16 cellular contexts compared by ENCODE assay signal in genomic region chr2:189199797-189200196, GRCh38. TPM values are rescaled to one million over a fixed set of nuclear protein-coding genes. Genes with fewer than 3 reads are reported as not detected.
A peak's percentile ranks its signal among the peaks of the same experiment; 100 is the strongest.
DNase-seq lines count a peak whose midpoint lies in the region; ATAC-seq, FAIRE-seq and TF ChIP-seq lines count a peak whose summit lies in the region.
"Had no signal": no experiment of that assay in that cellular context is flagged by ENCODE, and none has a peak within 500 bp of the region (broad histone marks: within the 10 kb centered on the region; RNA-seq: fewer than 3 reads in every experiment).

No MANE protein-coding gene starts in this region.

- ATAC-seq in Panc1 = no peak
- ATAC-seq: K562 had no signal

- no peak overlapping the region for H3K4me3 ChIP-seq in Panc1 (ENCODE audit: low read depth in 2 of 2, low read length in 2 of 2)
- H3K4me3 ChIP-seq in astrocyte of the spinal cord (ENCODE audit: low read depth, low read length) = no peak overlapping the region
- H3K4me3 ChIP-seq: HAP-1, K562 had no signal

- peaks cover 22% of the 10 kb centered on the region for H3K4me1 Mint-ChIP-seq in nephron progenitor cell
- H3K4me1 Mint-ChIP-seq in activated CD4-positive, alpha-beta memory T cell treated with anti-CD3 and anti-CD28 coated beads, Interleukin-2, amount 10 ng/mL, durations not matched to agents 7 days and 5 days = peaks cover 8% of the 10 kb centered on the region
- H3K4me1 Mint-ChIP-seq: B cell had no signal

- H3K36me3 ChIP-seq in Panc1 (ENCODE audit: control insufficient read depth, insufficient read depth, low read length) = no peaks in the 10 kb centered on the region
- H3K36me3 ChIP-seq: HAP-1 had no signal

- H3K36me3 Mint-ChIP-seq in nephron progenitor cell (ENCODE audit: low read depth) = peaks cover 18% of the 10 kb centered on the region
- no peaks in the 10 kb centered on the region for H3K36me3 Mint-ChIP-seq in activated CD4-positive, alpha-beta memory T cell treated with anti-CD3 and anti-CD28 coated beads, Interleukin-2, amount 10 ng/mL, durations not matched to agents 7 days and 5 days (ENCODE audit: low read depth)

- peak overlapping the region; percentile 39; the same call in 1 of the 2 replicates for H3K27ac ChIP-seq in Panc1 (ENCODE audit: low read length)
- H3K27ac ChIP-seq: HL-60 had no signal

- POLR2A ChIA-PET in Panc1 (lab: Charles Lee) = no interaction called here
- POLR2A ChIA-PET in activated CD4-positive, alpha-beta memory T cell treated with anti-CD3 and anti-CD28 coated beads, Interleukin-2, amount 10 ng/mL, durations not matched to agents 7 days and 5 days (lab: Charles Lee) = no interaction called here

- in situ Hi-C loops in Panc1 (cut with HindIII; ENCODE audit: low pct_unique_long_range_greater_than_20kb, low sequenced_read_pairs) (no loop called here), astrocyte of the spinal cord (cut with HindIII; ENCODE audit: low sequenced_read_pairs) (no loop called here)

- H3K4me1 ChIP-seq in Panc1 (ENCODE audit: control insufficient read depth, insufficient read depth, low read length) = peaks cover 19% of the 10 kb centered on the region
- H3K4me1 ChIP-seq: HAP-1 had no signal

- H3K27me3 ChIP-seq in Panc1 (ENCODE audit: control insufficient read depth, insufficient read depth, low read length) = no peaks in the 10 kb centered on the region

- H3K9me3 Mint-ChIP-seq in nephron progenitor cell = peaks cover 23% of the 10 kb centered on the region
- no peaks in the 10 kb centered on the region for H3K9me3 Mint-ChIP-seq in activated CD4-positive, alpha-beta memory T cell treated with anti-CD3 and anti-CD28 coated beads, Interleukin-2, amount 10 ng/mL, durations not matched to agents 7 days and 5 days
- H3K9me3 Mint-ChIP-seq: CD4-positive, alpha-beta T cell had no signal

- no peaks in the 10 kb centered on the region for H3K9me3 ChIP-seq in Panc1 (ENCODE audit: control insufficient read depth, insufficient read depth, low read depth, low read length)
- H3K9me3 ChIP-seq: HAP-1 had no signal

- intact Hi-C loops in Panc1 (cut with micrococcal nuclease; ENCODE audit: unreplicated experiment) = loop anchor here (10.0 kb wide), 1 partner anchor 85 kb away; no protein-coding TSS in a partner anchor

- TF ChIP-seq CTCF in Panc1 (IDR thresholded peaks at IDR 0.05) = no peak
- TF ChIP-seq CTCF in astrocyte of the spinal cord (IDR thresholded peaks at IDR 0.05; ENCODE audit: low read depth, low read length) = no peak
- no peak for TF ChIP-seq CTCF in nephron progenitor cell (IDR thresholded peaks at IDR 0.05)

- BruUV-seq in Panc1 (replicated peaks; lab: Mats Ljungman, UMichigan) = no TSS peak

- TF ChIP-seq POLR2A in H54 (IDR thresholded peaks at IDR 0.05; ENCODE audit: low read depth, low read length) = no peak
- no peak for TF ChIP-seq POLR2A in GM12891 (IDR thresholded peaks at IDR 0.05; ENCODE audit: low read depth, low read length)

- CTCF ChIA-PET in Panc1 (lab: Charles Lee) = no interaction called here
- CTCF ChIA-PET in activated CD4-positive, alpha-beta memory T cell treated with anti-CD3 and anti-CD28 coated beads, Interleukin-2, amount 10 ng/mL, durations not matched to agents 7 days and 5 days (lab: Charles Lee) = no interaction called here

- H3K27me3 Mint-ChIP-seq in nephron progenitor cell (ENCODE audit: low read depth, poor library complexity) = no peaks in the 10 kb centered on the region
- no peaks in the 10 kb centered on the region for H3K27me3 Mint-ChIP-seq in activated CD4-positive, alpha-beta memory T cell treated with anti-CD3 and anti-CD28 coated beads, Interleukin-2, amount 10 ng/mL, durations not matched to agents 7 days and 5 days
- H3K27me3 Mint-ChIP-seq: B cell; CD4-positive, alpha-beta T cell had no signal

- H3K27ac Mint-ChIP-seq in nephron progenitor cell = peak overlapping the region; percentile 44
- no peak overlapping the region for H3K27ac Mint-ChIP-seq in activated CD4-positive, alpha-beta memory T cell treated with anti-CD3 and anti-CD28 coated beads, Interleukin-2, amount 10 ng/mL, durations not matched to agents 7 days and 5 days
- H3K27ac Mint-ChIP-seq: B cell; CD4-positive, alpha-beta T cell had no signal

- FAIRE-seq in H54 (lab: Jason Lieb, UNC) (peak; percentile 43), GM12891 (lab: Jason Lieb, UNC) (no peak)
- FAIRE-seq: K562 had no signal

- no peak overlapping the region for H3K4me3 Mint-ChIP-seq in nephron progenitor cell
- H3K4me3 Mint-ChIP-seq in activated CD4-positive, alpha-beta memory T cell treated with anti-CD3 and anti-CD28 coated beads, Interleukin-2, amount 10 ng/mL, durations not matched to agents 7 days and 5 days = no peak overlapping the region
- H3K4me3 Mint-ChIP-seq: B cell; CD4-positive, alpha-beta T cell had no signal

- DNase-seq in H54 (ENCODE audit: insufficient read length, low spot score) (no peak), Panc1 (ENCODE audit: low read depth, low spot score) (no peak), astrocyte of the spinal cord (ENCODE audit: low read depth, low spot score) (peak; percentile 50), nephron progenitor cell (no peak), NCI-H82 (lab: John Stamatoyannopoulos, UW) (no peak), GM12891 (ENCODE audit: insufficient read length, low spot score) (no peak), NCI-H1436 (lab: John Stamatoyannopoulos, UW) (no peak)
- DNase-seq in activated CD4-positive, alpha-beta memory T cell treated with anti-CD3 and anti-CD28 coated beads, Interleukin-2, amount 10 ng/mL, durations not matched to agents 7 days and 5 days = no peak
- DNase-seq: C1 segment of cervical spinal cord; CD4-positive, alpha-beta T cell; DMS79 treated with DMSO at 0.1 percent for 48 hours; EL had no signal

TF ChIP-seq in GM12891, 5 proteins besides CTCF, POLR2A, EP300 and RAD21:
- TF ChIP-seq POLR2AphosphoS5 (IDR thresholded peaks at IDR 0.05; ENCODE audit: low read depth, low read length) (no peak), TAF1 (IDR thresholded peaks at IDR 0.05; ENCODE audit: low read depth, low read length) (no peak), PAX5 (IDR thresholded peaks at IDR 0.05; ENCODE audit: insufficient read depth, low read length, severe bottlenecking) (no peak), POU2F2 (IDR thresholded peaks at IDR 0.05; ENCODE audit: low read depth, low read length) (no peak), SPI1 (IDR thresholded peaks at IDR 0.05; ENCODE audit: low read depth, low read length) (no peak)
TF ChIP-seq in GM12891: peak in this region for 0.

RNA-seq across cellular contexts. Expression of gene COL5A2, which starts 20.2 kb away (rescaled TPM):
- 144 TPM for total RNA-seq in Panc1 (2021; ENCODE audit: unreplicated experiment)
- polyA plus RNA-seq in Panc1 (2012; ENCODE audit: insufficient read length) = 91.2 TPM
- 0.18 TPM for polyA plus RNA-seq in GM12891 (2012; ENCODE audit: low read depth, missing spikeins)
- 1 to 10 TPM; 1.6 to 1.7 TPM for total RNA-seq in activated CD4-positive, alpha-beta memory T cell treated with anti-CD3 and anti-CD28 coated beads, Interleukin-2, amount 10 ng/mL, durations not matched to agents 7 days and 5 days

Comparison
In these comparisons a context has a peak if more than half of its experiments do, and no peak if none do; other contexts are left out.
1. RNA of gene COL5A2, which starts 20.2 kb away (total RNA-seq): 144 TPM in Panc1 (single experiment); 1.6 to 1.7 TPM in activated CD4-positive, alpha-beta memory T cell treated with anti-CD3 and anti-CD28 coated beads, Interleukin-2, amount 10 ng/mL, durations not matched to agents 7 days and 5 days; every median in the first group is over 10 times any median in the second.